In the genomic region with DNA sequence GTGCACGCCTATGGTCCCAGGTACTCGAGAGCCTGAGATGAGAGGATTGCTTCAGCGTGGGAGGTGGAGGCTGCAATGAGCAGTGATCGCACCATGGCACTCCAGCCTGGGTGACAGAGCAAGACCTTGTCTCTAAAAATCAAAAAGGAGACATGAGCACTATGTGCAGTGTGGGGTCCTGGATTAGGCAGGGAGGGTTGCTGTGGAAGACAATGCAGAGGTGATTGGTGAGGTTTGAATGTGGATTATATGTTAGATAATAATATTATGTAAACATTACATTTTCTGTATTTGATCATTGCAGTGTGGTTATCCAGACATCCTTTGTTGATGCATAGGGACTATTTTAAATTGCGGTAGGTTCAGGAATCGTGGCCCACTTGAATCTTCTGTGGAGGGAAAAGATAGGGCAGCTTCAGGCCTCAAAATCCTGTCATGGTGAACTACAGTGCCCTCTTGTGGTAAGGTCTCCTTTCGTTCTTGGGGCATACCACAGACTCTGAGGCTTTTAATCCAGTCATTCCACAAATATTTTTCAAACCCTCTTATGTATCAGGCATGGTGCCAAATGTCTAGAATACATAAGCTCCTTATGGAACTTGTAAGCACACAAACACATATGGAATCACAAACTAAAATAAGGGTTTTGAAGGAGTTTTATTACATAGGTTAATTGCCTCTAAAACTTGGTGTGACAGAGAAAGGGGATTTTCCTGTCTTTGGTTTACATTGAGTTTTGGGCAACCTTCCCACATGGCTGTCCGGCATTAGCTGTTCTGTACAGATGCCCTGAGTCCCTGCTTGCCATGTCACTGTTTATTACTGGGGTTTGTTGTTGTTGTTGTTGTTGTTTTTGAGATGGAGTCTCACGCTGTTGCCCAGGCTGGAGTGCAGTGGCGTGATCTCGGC, we compare ENCODE assay signal across 8 cellular contexts.
A peak's percentile ranks its signal among the peaks of the same experiment; 100 is the strongest.
DNase-seq lines count a peak whose midpoint lies in the region; ATAC-seq lines count a peak whose summit lies in the region.

No MANE protein-coding gene starts in this region.

- no peaks in the 10 kb centered on the region for H3K9me3 Mint-ChIP-seq in T-helper 1 cell treated with Interleukin-12 subunit alpha and Interleukin-12 subunit beta and Interleukin-4 antibody, amounts not matched to agents 30 μg/mL and 1 μg/mL, for 36 hours

- no peaks in the 10 kb centered on the region for H3K27me3 ChIP-seq in HAP-1 (ENCODE audit: low read depth)

- peak overlapping the region; percentile 53 for H3K27ac Mint-ChIP-seq in T-helper 1 cell treated with Interleukin-12 subunit alpha and Interleukin-12 subunit beta and Interleukin-4 antibody, amounts not matched to agents 30 μg/mL and 1 μg/mL, for 36 hours

- in situ Hi-C loops in HAP-1 (cut with MboI; ENCODE audit: low sequenced_read_pairs) = loop anchor here (25.0 kb wide), 1 partner anchor 532 kb away; no protein-coding TSS in a partner anchor

- ATAC-seq in GM21737 (IDR thresholded peaks at IDR 0.05; ENCODE audit: unreplicated experiment) = no peak

- H3K36me3 ChIP-seq in HAP-1 (replicated peaks) = no peaks in the 10 kb centered on the region

- peak; percentile 43 for DNase-seq in GDM1 (lab: John Stamatoyannopoulos, UW)
- peak; percentile 77 to 78 for DNase-seq in HAP-1 (ENCODE audit: low spot score in 2 of 2)
- DNase-seq in NCI-H1436 treated with DMSO at 0.1 percent for 48 hours (lab: John Stamatoyannopoulos, UW) = peak; percentile 2
- peak; percentile 36 for DNase-seq in brain pericyte (ENCODE audit: low read depth, low spot score)
- peak; percentile 92 for DNase-seq in inferior parietal cortex (ENCODE audit: extremely low spot score)
- DNase-seq in stimulated activated CD4-positive, alpha-beta T cell treated with anti-CD3 and anti-CD28 coated beads, Interleukin-2, amount 100 ng/mL, for 4 hours (ENCODE audit: low read depth) = peak; percentile 38

- no peaks in the 10 kb centered on the region for H3K9me3 ChIP-seq in HAP-1

- H3K4me3 ChIP-seq in HAP-1 = no peak overlapping the region

- no peak overlapping the region for H3K4me3 Mint-ChIP-seq in T-helper 1 cell treated with Interleukin-12 subunit alpha and Interleukin-12 subunit beta and Interleukin-4 antibody, amounts not matched to agents 30 μg/mL and 1 μg/mL, for 36 hours

- H3K36me3 Mint-ChIP-seq in T-helper 1 cell treated with Interleukin-12 subunit alpha and Interleukin-12 subunit beta and Interleukin-4 antibody, amounts not matched to agents 30 μg/mL and 1 μg/mL, for 36 hours (ENCODE audit: low read depth) = peaks cover 17% of the 10 kb centered on the region

- 0 out of 2 replicates have a peak, but pooled peaks cover 2% of the 10 kb centered on the region for H3K4me1 ChIP-seq in HAP-1

- H3K4me1 Mint-ChIP-seq in T-helper 1 cell treated with Interleukin-12 subunit alpha and Interleukin-12 subunit beta and Interleukin-4 antibody, amounts not matched to agents 30 μg/mL and 1 μg/mL, for 36 hours (ENCODE audit: low read depth) = peaks cover 13% of the 10 kb centered on the region

- H3K27me3 Mint-ChIP-seq in T-helper 1 cell treated with Interleukin-12 subunit alpha and Interleukin-12 subunit beta and Interleukin-4 antibody, amounts not matched to agents 30 μg/mL and 1 μg/mL, for 36 hours (ENCODE audit: low read depth) = no peaks in the 10 kb centered on the region

Comparison
In these comparisons a context has a peak if more than half of its experiments do, and no peak if none do; other contexts are left out.
1. DNase-seq: peak in every context shown above with its lines; median percentile 92 in inferior parietal cortex; 78 in HAP-1; 43 in GDM1; 38 in stimulated activated CD4-positive, alpha-beta T cell treated with anti-CD3 and anti-CD28 coated beads, Interleukin-2, amount 100 ng/mL, for 4 hours; 36 in brain pericyte; 2 in NCI-H1436 treated with DMSO at 0.1 percent for 48 hours.